In genomic region chr9:8643464-8643863, GRCh38 we compare ENCODE assay signal across 17 cellular contexts.
DNase-seq lines count a peak whose midpoint lies in the region; ATAC-seq and TF ChIP-seq lines count a peak whose summit lies in the region.
"Had no signal": no experiment of that assay in that cellular context is flagged by ENCODE, and none has a peak within 500 bp of the region (broad histone marks: within the 10 kb centered on the region; RNA-seq: fewer than 3 reads in every experiment).

No MANE protein-coding gene starts in this region.

- no peak for TF ChIP-seq CTCF in natural killer cell (IDR thresholded peaks at IDR 0.05)
- TF ChIP-seq CTCF in spleen (IDR thresholded peaks at IDR 0.05 in 8 of 11, conservative IDR thresholded peaks at IDR 0.05 in 3 of 11): no peak
- no peak for TF ChIP-seq CTCF in upper lobe of right lung (IDR thresholded peaks at IDR 0.05)
- no peak for TF ChIP-seq CTCF in omental fat pad (IDR thresholded peaks at IDR 0.05)

- no peak for TF ChIP-seq POLR2A in spleen (IDR thresholded peaks at IDR 0.05)

- no peaks in the 10 kb centered on the region for H3K36me3 ChIP-seq in spleen
- no peaks in the 10 kb centered on the region for H3K36me3 ChIP-seq in upper lobe of right lung
- H3K36me3 ChIP-seq: BLaER1, HAP-1 had no signal

- H3K27me3 ChIP-seq in spleen (replicated peaks in 1 of 7) (no peaks in the 10 kb centered on the region), upper lobe of right lung (no peaks in the 10 kb centered on the region)
- H3K27me3 ChIP-seq: BLaER1 had no signal

- DNase-seq in natural killer cell treated with Interleukin-12 subunit alpha and Interleukin-12 subunit beta and Interleukin-15 and Interleukin-18, amount 100 ng/mL, for 72 hours (ENCODE audit: low spot score): no peak
- DNase-seq in natural killer cell: no peak
- peak; percentile 51 for DNase-seq in islet precursor cell
- peak; percentile 66 for DNase-seq in spleen
- no peak for DNase-seq in upper lobe of right lung
- no peak for DNase-seq in Right ventricle myocardium superior
- no peak for DNase-seq in omental fat pad (ENCODE audit: low spot score)
- DNase-seq in HT-29 (ENCODE audit: low spot score): no peak
- DNase-seq: 8988T; Calu3; CD4-positive, alpha-beta memory T cell; DMS79 treated with DMSO at 0.1 percent for 48 hours; GF-D8; GOT3 had no signal

- ATAC-seq in natural killer cell treated with Interleukin-12 subunit alpha and Interleukin-12 subunit beta and Interleukin-15 and Interleukin-18, amount 100 ng/mL, for 72 hours: peak; percentile 46 to 63
- ATAC-seq in natural killer cell: no peak
- peak; percentile 39 for ATAC-seq in upper lobe of right lung
- no peak for ATAC-seq in Right ventricle myocardium superior (ENCODE audit: poor library complexity)
- no peak for ATAC-seq in omental fat pad (ENCODE audit: low FRiP score)

- no peaks in the 10 kb centered on the region for H3K36me3 Mint-ChIP-seq in natural killer cell treated with Interleukin-12 subunit alpha and Interleukin-12 subunit beta and Interleukin-15 and Interleukin-18, amount 100 ng/mL, for 72 hours
- H3K36me3 Mint-ChIP-seq in natural killer cell: no peaks in the 10 kb centered on the region
- H3K36me3 Mint-ChIP-seq: CD14-positive monocyte; CD4-positive, alpha-beta memory T cell had no signal

- H3K27ac Mint-ChIP-seq in natural killer cell treated with Interleukin-12 subunit alpha and Interleukin-12 subunit beta and Interleukin-15 and Interleukin-18, amount 100 ng/mL, for 72 hours: no peak overlapping the region
- H3K27ac Mint-ChIP-seq in natural killer cell: no peak overlapping the region
- H3K27ac Mint-ChIP-seq: CD4-positive, alpha-beta memory T cell had no signal

- no peak overlapping the region for H3K4me3 Mint-ChIP-seq in natural killer cell treated with Interleukin-12 subunit alpha and Interleukin-12 subunit beta and Interleukin-15 and Interleukin-18, amount 100 ng/mL, for 72 hours
- no peak overlapping the region for H3K4me3 Mint-ChIP-seq in natural killer cell
- H3K4me3 Mint-ChIP-seq: CD14-positive monocyte; CD4-positive, alpha-beta memory T cell had no signal

- H3K27ac ChIP-seq in spleen: no peak overlapping the region
- no peak overlapping the region for H3K27ac ChIP-seq in upper lobe of right lung
- H3K27ac ChIP-seq: BLaER1 had no signal

- H3K4me1 ChIP-seq in spleen (no peaks in the 10 kb centered on the region), upper lobe of right lung (no peaks in the 10 kb centered on the region)
- H3K4me1 ChIP-seq: HAP-1 had no signal

- no peaks in the 10 kb centered on the region for H3K9me3 ChIP-seq in spleen
- no peaks in the 10 kb centered on the region for H3K9me3 ChIP-seq in upper lobe of right lung
- H3K9me3 ChIP-seq: HAP-1 had no signal

- H3K27me3 Mint-ChIP-seq in natural killer cell treated with Interleukin-12 subunit alpha and Interleukin-12 subunit beta and Interleukin-15 and Interleukin-18, amount 100 ng/mL, for 72 hours: no peaks in the 10 kb centered on the region
- no peaks in the 10 kb centered on the region for H3K27me3 Mint-ChIP-seq in natural killer cell (ENCODE audit: low read depth in 2 of 2)
- H3K27me3 Mint-ChIP-seq: CD4-positive, alpha-beta memory T cell had no signal

- 81 to 95% (median 82%) methylated on average over 4 to 6 of the region's 6 CpGs for WGBS in spleen, 5 donors

- intact Hi-C loops in natural killer cell (cut with micrococcal nuclease): no loop called here
- intact Hi-C loops in spleen (cut with DNase I; ENCODE audit: low total_unique reads): no loop called here
- intact Hi-C loops in upper lobe of right lung (cut with DNase I): no loop called here
- intact Hi-C loops in Right ventricle myocardium superior (cut with DNase I): no loop called here

- no peaks in the 10 kb centered on the region for H3K4me1 Mint-ChIP-seq in natural killer cell treated with Interleukin-12 subunit alpha and Interleukin-12 subunit beta and Interleukin-15 and Interleukin-18, amount 100 ng/mL, for 72 hours (ENCODE audit: low read depth in 2 of 2)
- no peaks in the 10 kb centered on the region for H3K4me1 Mint-ChIP-seq in natural killer cell
- H3K4me1 Mint-ChIP-seq: CD4-positive, alpha-beta memory T cell had no signal

- H3K4me3 ChIP-seq in spleen (no peak overlapping the region), upper lobe of right lung (no peak overlapping the region)
- H3K4me3 ChIP-seq: BLaER1, HAP-1 had no signal

- H3K9me3 Mint-ChIP-seq in natural killer cell treated with Interleukin-12 subunit alpha and Interleukin-12 subunit beta and Interleukin-15 and Interleukin-18, amount 100 ng/mL, for 72 hours: peaks cover 3% of the 10 kb centered on the region
- peaks cover 0 to 3% of the 10 kb centered on the region in 2 donors for H3K9me3 Mint-ChIP-seq in natural killer cell
- H3K9me3 Mint-ChIP-seq: CD4-positive, alpha-beta memory T cell had no signal

Comparison
In these comparisons a context has a peak if more than half of its experiments do, and no peak if none do; other contexts are left out.
1. ATAC-seq: peak in natural killer cell treated with Interleukin-12 subunit alpha and Interleukin-12 subunit beta and Interleukin-15 and Interleukin-18, amount 100 ng/mL, for 72 hours (2 of 2) and upper lobe of right lung (single experiment); none in natural killer cell (0 of 3), Right ventricle myocardium superior (single experiment) and omental fat pad (single experiment).
2. DNase-seq: peak in islet precursor cell (single experiment) and spleen (single experiment); none in natural killer cell treated with Interleukin-12 subunit alpha and Interleukin-12 subunit beta and Interleukin-15 and Interleukin-18, amount 100 ng/mL, for 72 hours (single experiment), natural killer cell (single experiment), upper lobe of right lung (single experiment), Right ventricle myocardium superior (single experiment), omental fat pad (single experiment) and HT-29 (single experiment).